ENCODE assay signal across 17 cellular contexts in the genomic region with DNA sequence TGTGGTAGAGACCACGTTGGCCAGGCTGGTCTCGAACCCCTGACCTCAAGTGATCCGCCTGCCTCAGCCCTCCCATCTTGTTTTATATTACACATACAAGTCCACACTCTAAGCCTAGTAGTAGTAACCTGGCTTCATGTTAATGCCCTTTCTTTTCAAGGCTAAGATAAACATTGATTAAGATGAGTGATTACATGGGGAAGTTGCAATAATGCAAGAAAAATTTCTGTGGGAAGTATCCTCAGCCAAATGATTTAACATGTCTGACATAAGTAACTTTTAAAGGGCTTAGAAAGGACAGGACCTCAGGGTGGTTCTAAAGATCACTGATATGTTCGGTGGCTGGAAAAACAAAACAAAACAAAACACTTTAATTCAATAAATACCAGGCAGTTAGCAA.
"Had no signal": no experiment of that assay in that cellular context is flagged by ENCODE, and none has a peak within 500 bp of the region (broad histone marks: within the 10 kb centered on the region; RNA-seq: fewer than 3 reads in every experiment).

No MANE protein-coding gene starts in this region.

- H3K4me1 ChIP-seq: ascending aorta had no signal

- H3K36me3 ChIP-seq: ascending aorta, pancreas, thyroid gland had no signal

- H3K4me3 ChIP-seq: ascending aorta, dorsolateral prefrontal cortex, lung, pancreas, thyroid gland had no signal

- H3K27me3 ChIP-seq: ascending aorta, dorsolateral prefrontal cortex, pancreas, thyroid gland had no signal

- H3K27ac ChIP-seq: ascending aorta, dorsolateral prefrontal cortex, pancreas, thyroid gland, WERI-Rb-1 had no signal

- H3K9me3 ChIP-seq: ascending aorta, pancreas, thyroid gland had no signal

- DNase-seq: activated CD4-positive, alpha-beta T cell treated with anti-CD3 and anti-CD28 coated beads for 36 hours; activated CD8-positive, alpha-beta memory T cell treated with anti-CD3 and anti-CD28 coated beads, Interleukin-2, amount 50 U/mL, for 4 hours; activated CD8-positive, alpha-beta T cell treated with anti-CD3 and anti-CD28 coated beads for 36 hours; activated gamma-delta T cell treated with Interleukin-2 at 50 U/mL for 16 hours; activated naive CD8-positive, alpha-beta T cell treated with anti-CD3 and anti-CD28 coated beads, Interleukin-2, amount 10 ng/mL, durations not matched to agents 7 days and 5 days; activated T-cell treated with anti-CD3 and anti-CD28 coated beads, Interleukin-2, amount 50 U/mL, for 72 hours; dorsolateral prefrontal cortex; endodermal cell; erythroblast; foreskin melanocyte; left colon; pancreas; stimulated activated CD4-positive, alpha-beta T cell treated with anti-CD3 and anti-CD28 coated beads, Interleukin-2, amount 100 ng/mL, for 48 hours; thyroid gland; WERI-Rb-1 had no signal
